ENCODE assay signal across 17 cellular contexts in genomic region chr2:155356250-155356649, GRCh38.
"Had no signal": no experiment of that assay in that cellular context is flagged by ENCODE, and none has a peak within 500 bp of the region (broad histone marks: within the 10 kb centered on the region; RNA-seq: fewer than 3 reads in every experiment).

No MANE protein-coding gene starts in this region.

- H3K4me1 Mint-ChIP-seq: naive thymus-derived CD8-positive, alpha-beta T cell had no signal

- DNase-seq: colonic mucosa; dermis blood vessel endothelial cell; hippocampal formation; kidney glomerular epithelial cell; naive thymus-derived CD8-positive, alpha-beta T cell; small intestine; stimulated activated CD4-positive, alpha-beta T cell treated with anti-CD3 and anti-CD28 coated beads, Interleukin-12 subunit alpha, Interleukin-12 subunit beta, amount 100 ng/mL, for 4 hours; stimulated activated naive CD4-positive, alpha-beta T cell; stomach; substantia nigra had no signal

- H3K27ac Mint-ChIP-seq: naive thymus-derived CD8-positive, alpha-beta T cell had no signal

- H3K27ac ChIP-seq: colonic mucosa, heart left ventricle, neutrophil, right atrium auricular region, stomach, thoracic aorta had no signal

- ATAC-seq: heart left ventricle; naive thymus-derived CD8-positive, alpha-beta T cell had no signal

- FAIRE-seq: frontal cortex, islet of Langerhans, small intestine, urothelium cell line had no signal

- H3K9me3 ChIP-seq: colonic mucosa, neutrophil, thoracic aorta had no signal

- H3K4me3 Mint-ChIP-seq: naive thymus-derived CD8-positive, alpha-beta T cell had no signal

- H3K4me1 ChIP-seq: colonic mucosa, heart left ventricle, right atrium auricular region, stomach had no signal

- H3K4me3 ChIP-seq: colonic mucosa, heart left ventricle, right atrium auricular region, stomach, thoracic aorta had no signal

- H3K36me3 ChIP-seq: colonic mucosa, heart left ventricle, neutrophil, right atrium auricular region, stomach, thoracic aorta had no signal

- H3K27me3 ChIP-seq: colonic mucosa, heart left ventricle, neutrophil, right atrium auricular region, stomach had no signal
